In the genomic region with DNA sequence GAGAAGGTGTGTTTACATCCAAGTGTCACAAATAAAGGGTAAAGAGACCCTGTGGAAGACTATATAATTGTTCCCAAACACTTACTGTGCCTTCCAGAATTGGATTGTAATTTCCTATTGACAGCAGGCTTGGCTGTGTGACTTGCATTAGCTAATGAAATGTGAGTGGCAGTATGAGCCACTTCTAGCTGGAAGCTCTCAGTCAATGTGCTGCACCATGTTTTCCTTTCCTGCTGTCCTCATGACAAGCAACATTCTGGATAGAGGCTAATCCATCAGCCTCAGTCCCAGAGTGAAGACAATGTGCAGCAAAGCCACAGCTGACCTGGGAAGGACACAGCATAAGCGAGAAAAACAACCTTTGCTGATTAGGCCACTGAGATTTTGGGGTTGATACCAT, we compare ENCODE assay signal across 16 cellular contexts. TPM values are rescaled to one million over a fixed set of nuclear protein-coding genes. Genes with fewer than 3 reads are reported as not detected.
DNase-seq lines count a peak whose midpoint lies in the region; FAIRE-seq lines count a peak whose summit lies in the region.
"Had no signal": no experiment of that assay in that cellular context is flagged by ENCODE, and none has a peak within 500 bp of the region (broad histone marks: within the 10 kb centered on the region; RNA-seq: fewer than 3 reads in every experiment).

No MANE protein-coding gene starts in this region.

- H2BK12ac ChIP-seq in neuronal stem cell (ENCODE audit: low read length): no peak overlapping the region

- H2BK15ac ChIP-seq in neuronal stem cell (ENCODE audit: low read length): no peak overlapping the region
- H2BK15ac ChIP-seq in mesendoderm (replicated peaks; ENCODE audit: low read depth): no peak overlapping the region

- H3K79me2 ChIP-seq in mesendoderm (ENCODE audit: control insufficient read depth, insufficient read depth, low read length): no peaks in the 10 kb centered on the region

- peak overlapping the region; percentile 21 for H2AFZ ChIP-seq in neuronal stem cell (ENCODE audit: low read length)

- H3K27ac ChIP-seq in HUES64 (ENCODE audit: low read depth, low read length) (peak overlapping the region; percentile 20; the same call in 1 of the 2 replicates), neuronal stem cell (replicated peaks; ENCODE audit: low read length) (no peak overlapping the region), mesendoderm (ENCODE audit: low read depth, low read length) (no peak overlapping the region)
- H3K27ac ChIP-seq: ascending aorta, dorsolateral prefrontal cortex had no signal

- peaks cover 30% of the 10 kb centered on the region for H3K4me1 ChIP-seq in HUES64 (ENCODE audit: insufficient read depth, low read length)
- peaks cover 4 to 6% of the 10 kb centered on the region in 2 donors for H3K4me1 ChIP-seq in neuronal stem cell (ENCODE audit: control insufficient read depth in 2 of 2, insufficient read depth in 1 of 2, low read depth in 1 of 2, low read length in 2 of 2)
- H3K4me1 ChIP-seq in mesendoderm (ENCODE audit: control insufficient read depth, low read depth, low read length): peaks cover 5% of the 10 kb centered on the region
- H3K4me1 ChIP-seq: ascending aorta had no signal

- H3K36me3 ChIP-seq in HUES64 (ENCODE audit: insufficient read depth, low read length): no peaks in the 10 kb centered on the region
- H3K36me3 ChIP-seq in neuronal stem cell (replicated peaks in 1 of 2; ENCODE audit: control insufficient read depth in 2 of 2, insufficient read depth in 2 of 2, low read length in 2 of 2): no peaks in the 10 kb centered on the region
- H3K36me3 ChIP-seq in mesendoderm (ENCODE audit: control insufficient read depth, insufficient read depth, low read length): no peaks in the 10 kb centered on the region
- H3K36me3 ChIP-seq: ascending aorta had no signal

- H3K4ac ChIP-seq in neuronal stem cell (ENCODE audit: low read length) (no peak overlapping the region), mesendoderm (ENCODE audit: low read depth, low read length) (no peak overlapping the region)

- DNase-seq in NCI-H2081 treated with DMSO at 0.1 percent for 48 hours (lab: John Stamatoyannopoulos, UW) (peak; percentile 89), SHP77 (lab: John Stamatoyannopoulos, UW) (peak; percentile 61 to 72), neuronal stem cell (ENCODE audit: low spot score) (no peak), ecto neural progenitor cell (ENCODE audit: low spot score) (no peak), mesendoderm (no peak), frontal cortex (ENCODE audit: low spot score in 2 of 2) (no peak)
- no peak for DNase-seq in stimulated activated CD4-positive, alpha-beta T cell treated with anti-CD3 and anti-CD28 coated beads, Interleukin-12 subunit alpha, Interleukin-12 subunit beta, amount 100 ng/mL, for 4 hours
- DNase-seq: activated CD4-positive, alpha-beta T cell treated with anti-CD3 and anti-CD28 coated beads, Interleukin-2, amount 10 ng/mL, durations not matched to agents 24 days and 14 days; dorsolateral prefrontal cortex; GOT3; RPMI8226; stimulated activated naive CD4-positive, alpha-beta T cell had no signal

- H4K8ac ChIP-seq in neuronal stem cell (ENCODE audit: low read depth, low read length) (no peak overlapping the region), mesendoderm (ENCODE audit: low read depth, low read length) (no peak overlapping the region)

- H4K91ac ChIP-seq in neuronal stem cell (ENCODE audit: low read depth, low read length, poor library complexity): no peak overlapping the region

- H3K14ac ChIP-seq in neuronal stem cell (ENCODE audit: low read length): no peak overlapping the region

- H3K79me1 ChIP-seq in neuronal stem cell (ENCODE audit: low read depth, low read length) (no peaks in the 10 kb centered on the region), mesendoderm (ENCODE audit: low read length) (no peaks in the 10 kb centered on the region)

- H3K9me3 ChIP-seq in HUES64 (ENCODE audit: insufficient read depth, low read depth, low read length) (no peaks in the 10 kb centered on the region), neuronal stem cell (replicated peaks in 1 of 2; ENCODE audit: control insufficient read depth in 2 of 2, insufficient read depth in 1 of 2, low read depth in 1 of 2, low read length in 2 of 2) (no peaks in the 10 kb centered on the region)
- H3K9me3 ChIP-seq: ascending aorta had no signal

- WGBS in HUES64: 87% methylated on average over 1 of the region's 1 CpG
- no CpG with 5 or more reads among the region's 1 CpG for WGBS in neuronal stem cell (ENCODE audit: extremely low coverage in 2 of 2, insufficient read length in 2 of 2, insufficient replicate concordance in 1 of 2), 2 donors
- no CpG with 5 or more reads among the region's 1 CpG for WGBS in mesendoderm (ENCODE audit: extremely low coverage, insufficient coverage, low lambda C conversion rate)

- H3K56ac ChIP-seq in mesendoderm (ENCODE audit: low read length): no peak overlapping the region

- H3K18ac ChIP-seq in neuronal stem cell (ENCODE audit: low read length) (no peak overlapping the region), mesendoderm (ENCODE audit: low read length) (no peak overlapping the region)

- H3K23ac ChIP-seq in neuronal stem cell (ENCODE audit: low read depth, low read length, poor library complexity) (no peak overlapping the region), mesendoderm (ENCODE audit: low read length) (no peak overlapping the region)

- no peak for FAIRE-seq in frontal cortex (lab: Jason Lieb, UNC)

- H3K27me3 ChIP-seq in HUES64 (ENCODE audit: insufficient read depth, low read length) (no peaks in the 10 kb centered on the region), neuronal stem cell (ENCODE audit: control insufficient read depth in 3 of 3, insufficient read depth in 3 of 3, low read depth in 1 of 3, low read length in 3 of 3) (no peaks in the 10 kb centered on the region), mesendoderm (ENCODE audit: insufficient read depth, low read length, poor library complexity) (no peaks in the 10 kb centered on the region)
- H3K27me3 ChIP-seq: ascending aorta, dorsolateral prefrontal cortex had no signal

- H3K4me2 ChIP-seq in neuronal stem cell (ENCODE audit: insufficient read depth, low read length, poor library complexity, severe bottlenecking): no peak overlapping the region
- no peak overlapping the region for H3K4me2 ChIP-seq in mesendoderm (ENCODE audit: low read length)

- H3K9ac ChIP-seq in HUES64 (ENCODE audit: low read depth, low read length) (no peak overlapping the region), neuronal stem cell (ENCODE audit: low read depth, low read length, poor library complexity) (no peak overlapping the region), mesendoderm (ENCODE audit: low read length) (no peak overlapping the region)

- no peak overlapping the region for H2BK5ac ChIP-seq in neuronal stem cell (ENCODE audit: low read length)
- no peak overlapping the region for H2BK5ac ChIP-seq in mesendoderm (ENCODE audit: low read length)

- H2AK5ac ChIP-seq in neuronal stem cell (ENCODE audit: low read depth, low read length) (no peak overlapping the region), mesendoderm (ENCODE audit: low read length) (no peak overlapping the region)

- H3K4me3 ChIP-seq in HUES64 (ENCODE audit: low read length) (no peak overlapping the region), neuronal stem cell (ENCODE audit: low read length in 2 of 2) (no peak overlapping the region), mesendoderm (ENCODE audit: low read length) (no peak overlapping the region)
- H3K4me3 ChIP-seq: ascending aorta, dorsolateral prefrontal cortex had no signal

- no peak overlapping the region for H4K5ac ChIP-seq in mesendoderm (ENCODE audit: low read length)

- no peak overlapping the region for H2BK120ac ChIP-seq in neuronal stem cell (ENCODE audit: low read depth, low read length)
- no peak overlapping the region for H2BK120ac ChIP-seq in mesendoderm (ENCODE audit: low read depth, low read length)

RNA-seq across cellular contexts. Expression of a gene that starts 5.9 kb away (rescaled TPM):
- 25.1 TPM for polyA plus RNA-seq in HUES64 (2013, experiment 1 of 2)
- 28.0 TPM for polyA plus RNA-seq in HUES64 (2013, experiment 2 of 2)
- 35.0 TPM for polyA plus RNA-seq in neuronal stem cell (2013, experiment 1 of 2)
- 35.9 TPM for polyA plus RNA-seq in neuronal stem cell (2013, experiment 2 of 2)
- polyA plus RNA-seq in mesendoderm (2013, experiment 1 of 2): 32.4 TPM
- 33.7 TPM for polyA plus RNA-seq in mesendoderm (2013, experiment 2 of 2)
- total RNA-seq in frontal cortex: 90.5 TPM

RNA-seq across cellular contexts. Expression of a gene that starts 39.7 kb away (rescaled TPM):
- 2.0 TPM for polyA plus RNA-seq in HUES64 (2013, experiment 1 of 2)
- polyA plus RNA-seq in HUES64 (2013, experiment 2 of 2): 2.7 TPM
- polyA plus RNA-seq in neuronal stem cell (2013, experiment 1 of 2): 0.47 TPM
- polyA plus RNA-seq in neuronal stem cell (2013, experiment 2 of 2): 0.54 TPM
- polyA plus RNA-seq in mesendoderm (2013, experiment 1 of 2): 0.56 TPM
- 0.66 TPM for polyA plus RNA-seq in mesendoderm (2013, experiment 2 of 2)
- 31.4 TPM for total RNA-seq in frontal cortex
- polyA plus RNA-seq: CD14-positive monocyte, IgD-negative memory B cell had no signal

Comparison
In these comparisons a context has a peak if more than half of its experiments do, and no peak if none do; other contexts are left out.
1. DNase-seq: peak in NCI-H2081 treated with DMSO at 0.1 percent for 48 hours (single experiment) and SHP77 (2 of 2); none in neuronal stem cell (single experiment), stimulated activated CD4-positive, alpha-beta T cell treated with anti-CD3 and anti-CD28 coated beads, Interleukin-12 subunit alpha, Interleukin-12 subunit beta, amount 100 ng/mL, for 4 hours (single experiment), ecto neural progenitor cell (single experiment), mesendoderm (single experiment) and frontal cortex (0 of 2).